In the genomic region with DNA sequence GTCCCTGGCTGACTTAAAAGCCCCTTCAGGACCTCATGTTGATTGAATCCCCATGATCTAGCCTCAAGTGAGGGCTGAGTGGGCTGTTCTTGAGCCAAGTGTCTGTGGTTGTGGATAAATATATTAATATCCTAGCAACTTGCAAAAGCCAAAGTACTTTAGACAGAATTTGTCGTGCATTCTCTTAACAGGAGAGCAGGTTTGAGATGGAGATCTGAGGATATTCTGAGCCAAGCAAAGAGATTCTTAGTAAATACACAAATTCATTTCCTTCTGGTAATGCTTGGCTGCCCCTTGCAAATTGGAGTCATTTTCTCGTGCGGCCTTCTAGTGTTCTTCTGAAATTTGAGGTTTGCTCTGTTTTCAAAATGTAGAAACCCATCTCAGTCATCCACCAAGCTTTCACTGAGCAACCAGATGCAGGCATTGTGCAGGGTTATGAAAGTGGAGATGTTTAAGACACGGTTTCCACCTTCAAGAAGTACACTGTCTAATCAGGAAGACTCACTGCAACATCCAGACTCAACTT, we compare ENCODE assay signal across 1 cellular context.
A peak's percentile ranks its signal among the peaks of the same experiment; 100 is the strongest.
TF ChIP-seq lines count a peak whose summit lies in the region.

No MANE protein-coding gene starts in this region.

TF ChIP-seq in GM12878, 131 proteins besides CTCF, POLR2A, EP300 and RAD21 (continued from another document):
- TF ChIP-seq ZBTB40 (IDR thresholded peaks at IDR 0.05; ENCODE audit: borderline replicate concordance) (no peak), TCF3 (IDR thresholded peaks at IDR 0.05; ENCODE audit: borderline replicate concordance, insufficient read depth, low read depth, low read length) (0 out of 2 replicates have a peak, but pooled peaks have one; percentile 33), RUNX3 (IDR thresholded peaks at IDR 0.05; ENCODE audit: low read length) (peak; percentile 57; the same call in 1 of the 2 replicates), TAF1 (IDR thresholded peaks at IDR 0.05; ENCODE audit: borderline replicate concordance, low read depth, low read length) (no peak)
- TF ChIP-seq, protein P1, sequence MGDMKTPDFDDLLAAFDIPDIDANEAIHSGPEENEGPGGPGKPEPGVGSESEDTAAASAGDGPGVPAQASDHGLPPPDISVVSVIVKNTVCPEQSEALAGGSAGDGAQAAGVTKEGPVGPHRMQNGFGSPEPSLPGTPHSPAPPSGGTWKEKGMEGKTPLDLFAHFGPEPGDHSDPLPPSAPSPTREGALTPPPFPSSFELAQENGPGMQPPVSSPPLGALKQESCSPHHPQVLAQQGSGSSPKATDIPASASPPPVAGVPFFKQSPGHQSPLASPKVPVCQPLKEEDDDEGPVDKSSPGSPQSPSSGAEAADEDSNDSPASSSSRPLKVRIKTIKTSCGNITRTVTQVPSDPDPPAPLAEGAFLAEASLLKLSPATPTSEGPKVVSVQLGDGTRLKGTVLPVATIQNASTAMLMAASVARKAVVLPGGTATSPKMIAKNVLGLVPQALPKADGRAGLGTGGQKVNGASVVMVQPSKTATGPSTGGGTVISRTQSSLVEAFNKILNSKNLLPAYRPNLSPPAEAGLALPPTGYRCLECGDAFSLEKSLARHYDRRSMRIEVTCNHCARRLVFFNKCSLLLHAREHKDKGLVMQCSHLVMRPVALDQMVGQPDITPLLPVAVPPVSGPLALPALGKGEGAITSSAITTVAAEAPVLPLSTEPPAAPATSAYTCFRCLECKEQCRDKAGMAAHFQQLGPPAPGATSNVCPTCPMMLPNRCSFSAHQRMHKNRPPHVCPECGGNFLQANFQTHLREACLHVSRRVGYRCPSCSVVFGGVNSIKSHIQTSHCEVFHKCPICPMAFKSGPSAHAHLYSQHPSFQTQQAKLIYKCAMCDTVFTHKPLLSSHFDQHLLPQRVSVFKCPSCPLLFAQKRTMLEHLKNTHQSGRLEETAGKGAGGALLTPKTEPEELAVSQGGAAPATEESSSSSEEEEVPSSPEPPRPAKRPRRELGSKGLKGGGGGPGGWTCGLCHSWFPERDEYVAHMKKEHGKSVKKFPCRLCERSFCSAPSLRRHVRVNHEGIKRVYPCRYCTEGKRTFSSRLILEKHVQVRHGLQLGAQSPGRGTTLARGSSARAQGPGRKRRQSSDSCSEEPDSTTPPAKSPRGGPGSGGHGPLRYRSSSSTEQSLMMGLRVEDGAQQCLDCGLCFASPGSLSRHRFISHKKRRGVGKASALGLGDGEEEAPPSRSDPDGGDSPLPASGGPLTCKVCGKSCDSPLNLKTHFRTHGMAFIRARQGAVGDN (IDR thresholded peaks at IDR 0.05): 0 out of 2 replicates have a peak, but pooled peaks have one; percentile 31
